ENCODE assay signal across 1 cellular context in the genomic region with DNA sequence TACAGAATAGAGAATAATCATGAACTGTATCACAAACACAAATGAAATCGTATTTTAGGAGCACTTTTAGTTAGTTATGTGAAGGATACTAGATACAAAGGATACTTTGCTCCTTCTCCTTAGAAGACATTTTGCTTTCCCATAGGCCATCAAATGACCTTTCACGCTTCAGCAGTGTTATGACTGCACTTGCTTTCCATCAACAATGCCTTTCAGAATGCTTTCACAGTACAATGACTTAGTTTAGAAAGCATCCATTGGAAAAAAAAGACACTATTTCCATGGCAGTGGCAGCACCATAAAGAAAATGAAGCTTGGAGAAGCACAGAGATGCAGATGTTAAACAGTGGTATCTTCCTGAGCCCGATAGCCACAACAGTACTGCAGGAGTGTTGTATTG.
TF ChIP-seq lines count a peak whose summit lies in the region.

No MANE protein-coding gene starts in this region.

TF ChIP-seq in GM23338, 12 proteins besides CTCF, POLR2A, EP300 and RAD21:
- TF ChIP-seq, protein P1, sequence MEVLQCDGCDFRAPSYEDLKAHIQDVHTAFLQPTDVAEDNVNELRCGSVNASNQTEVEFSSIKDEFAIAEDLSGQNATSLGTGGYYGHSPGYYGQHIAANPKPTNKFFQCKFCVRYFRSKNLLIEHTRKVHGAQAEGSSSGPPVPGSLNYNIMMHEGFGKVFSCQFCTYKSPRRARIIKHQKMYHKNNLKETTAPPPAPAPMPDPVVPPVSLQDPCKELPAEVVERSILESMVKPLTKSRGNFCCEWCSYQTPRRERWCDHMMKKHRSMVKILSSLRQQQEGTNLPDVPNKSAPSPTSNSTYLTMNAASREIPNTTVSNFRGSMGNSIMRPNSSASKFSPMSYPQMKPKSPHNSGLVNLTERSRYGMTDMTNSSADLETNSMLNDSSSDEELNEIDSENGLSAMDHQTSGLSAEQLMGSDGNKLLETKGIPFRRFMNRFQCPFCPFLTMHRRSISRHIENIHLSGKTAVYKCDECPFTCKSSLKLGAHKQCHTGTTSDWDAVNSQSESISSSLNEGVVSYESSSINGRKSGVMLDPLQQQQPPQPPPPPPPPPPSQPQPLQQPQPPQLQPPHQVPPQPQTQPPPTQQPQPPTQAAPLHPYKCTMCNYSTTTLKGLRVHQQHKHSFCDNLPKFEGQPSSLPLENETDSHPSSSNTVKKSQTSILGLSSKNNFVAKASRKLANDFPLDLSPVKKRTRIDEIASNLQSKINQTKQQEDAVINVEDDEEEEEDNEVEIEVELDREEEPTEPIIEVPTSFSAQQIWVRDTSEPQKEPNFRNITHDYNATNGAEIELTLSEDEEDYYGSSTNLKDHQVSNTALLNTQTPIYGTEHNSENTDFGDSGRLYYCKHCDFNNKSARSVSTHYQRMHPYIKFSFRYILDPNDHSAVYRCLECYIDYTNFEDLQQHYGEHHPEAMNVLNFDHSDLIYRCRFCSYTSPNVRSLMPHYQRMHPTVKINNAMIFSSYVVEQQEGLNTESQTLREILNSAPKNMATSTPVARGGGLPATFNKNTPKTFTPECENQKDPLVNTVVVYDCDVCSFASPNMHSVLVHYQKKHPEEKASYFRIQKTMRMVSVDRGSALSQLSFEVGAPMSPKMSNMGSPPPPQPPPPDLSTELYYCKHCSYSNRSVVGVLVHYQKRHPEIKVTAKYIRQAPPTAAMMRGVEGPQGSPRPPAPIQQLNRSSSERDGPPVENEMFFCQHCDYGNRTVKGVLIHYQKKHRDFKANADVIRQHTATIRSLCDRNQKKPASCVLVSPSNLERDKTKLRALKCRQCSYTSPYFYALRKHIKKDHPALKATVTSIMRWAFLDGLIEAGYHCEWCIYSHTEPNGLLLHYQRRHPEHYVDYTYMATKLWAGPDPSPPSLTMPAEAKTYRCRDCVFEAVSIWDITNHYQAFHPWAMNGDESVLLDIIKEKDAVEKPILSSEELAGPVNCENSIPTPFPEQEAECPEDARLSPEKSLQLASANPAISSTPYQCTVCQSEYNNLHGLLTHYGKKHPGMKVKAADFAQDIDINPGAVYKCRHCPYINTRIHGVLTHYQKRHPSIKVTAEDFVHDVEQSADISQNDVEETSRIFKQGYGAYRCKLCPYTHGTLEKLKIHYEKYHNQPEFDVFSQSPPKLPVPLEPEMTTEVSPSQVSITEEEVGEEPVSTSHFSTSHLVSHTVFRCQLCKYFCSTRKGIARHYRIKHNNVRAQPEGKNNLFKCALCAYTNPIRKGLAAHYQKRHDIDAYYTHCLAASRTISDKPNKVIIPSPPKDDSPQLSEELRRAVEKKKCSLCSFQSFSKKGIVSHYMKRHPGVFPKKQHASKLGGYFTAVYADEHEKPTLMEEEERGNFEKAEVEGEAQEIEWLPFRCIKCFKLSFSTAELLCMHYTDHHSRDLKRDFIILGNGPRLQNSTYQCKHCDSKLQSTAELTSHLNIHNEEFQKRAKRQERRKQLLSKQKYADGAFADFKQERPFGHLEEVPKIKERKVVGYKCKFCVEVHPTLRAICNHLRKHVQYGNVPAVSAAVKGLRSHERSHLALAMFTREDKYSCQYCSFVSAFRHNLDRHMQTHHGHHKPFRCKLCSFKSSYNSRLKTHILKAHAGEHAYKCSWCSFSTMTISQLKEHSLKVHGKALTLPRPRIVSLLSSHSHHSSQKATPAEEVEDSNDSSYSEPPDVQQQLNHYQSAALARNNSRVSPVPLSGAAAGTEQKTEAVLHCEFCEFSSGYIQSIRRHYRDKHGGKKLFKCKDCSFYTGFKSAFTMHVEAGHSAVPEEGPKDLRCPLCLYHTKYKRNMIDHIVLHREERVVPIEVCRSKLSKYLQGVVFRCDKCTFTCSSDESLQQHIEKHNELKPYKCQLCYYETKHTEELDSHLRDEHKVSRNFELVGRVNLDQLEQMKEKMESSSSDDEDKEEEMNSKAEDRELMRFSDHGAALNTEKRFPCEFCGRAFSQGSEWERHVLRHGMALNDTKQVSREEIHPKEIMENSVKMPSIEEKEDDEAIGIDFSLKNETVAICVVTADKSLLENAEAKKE (CRISPR knock-in tag; IDR thresholded peaks at IDR 0.05): no peak
- no peak for TF ChIP-seq NANOG (IDR thresholded peaks at IDR 0.05; ENCODE audit: borderline replicate concordance)
- no peak for TF ChIP-seq STAT1 (IDR thresholded peaks at IDR 0.05; ENCODE audit: unreplicated experiment)
- TF ChIP-seq, protein P2, sequence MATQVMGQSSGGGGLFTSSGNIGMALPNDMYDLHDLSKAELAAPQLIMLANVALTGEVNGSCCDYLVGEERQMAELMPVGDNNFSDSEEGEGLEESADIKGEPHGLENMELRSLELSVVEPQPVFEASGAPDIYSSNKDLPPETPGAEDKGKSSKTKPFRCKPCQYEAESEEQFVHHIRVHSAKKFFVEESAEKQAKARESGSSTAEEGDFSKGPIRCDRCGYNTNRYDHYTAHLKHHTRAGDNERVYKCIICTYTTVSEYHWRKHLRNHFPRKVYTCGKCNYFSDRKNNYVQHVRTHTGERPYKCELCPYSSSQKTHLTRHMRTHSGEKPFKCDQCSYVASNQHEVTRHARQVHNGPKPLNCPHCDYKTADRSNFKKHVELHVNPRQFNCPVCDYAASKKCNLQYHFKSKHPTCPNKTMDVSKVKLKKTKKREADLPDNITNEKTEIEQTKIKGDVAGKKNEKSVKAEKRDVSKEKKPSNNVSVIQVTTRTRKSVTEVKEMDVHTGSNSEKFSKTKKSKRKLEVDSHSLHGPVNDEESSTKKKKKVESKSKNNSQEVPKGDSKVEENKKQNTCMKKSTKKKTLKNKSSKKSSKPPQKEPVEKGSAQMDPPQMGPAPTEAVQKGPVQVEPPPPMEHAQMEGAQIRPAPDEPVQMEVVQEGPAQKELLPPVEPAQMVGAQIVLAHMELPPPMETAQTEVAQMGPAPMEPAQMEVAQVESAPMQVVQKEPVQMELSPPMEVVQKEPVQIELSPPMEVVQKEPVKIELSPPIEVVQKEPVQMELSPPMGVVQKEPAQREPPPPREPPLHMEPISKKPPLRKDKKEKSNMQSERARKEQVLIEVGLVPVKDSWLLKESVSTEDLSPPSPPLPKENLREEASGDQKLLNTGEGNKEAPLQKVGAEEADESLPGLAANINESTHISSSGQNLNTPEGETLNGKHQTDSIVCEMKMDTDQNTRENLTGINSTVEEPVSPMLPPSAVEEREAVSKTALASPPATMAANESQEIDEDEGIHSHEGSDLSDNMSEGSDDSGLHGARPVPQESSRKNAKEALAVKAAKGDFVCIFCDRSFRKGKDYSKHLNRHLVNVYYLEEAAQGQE (IDR thresholded peaks at IDR 0.05; ENCODE audit: unreplicated experiment): no peak
- no peak for TF ChIP-seq POLR2AphosphoS5 (IDR thresholded peaks at IDR 0.05; ENCODE audit: low read depth)
- TF ChIP-seq JUNB (IDR thresholded peaks at IDR 0.05; ENCODE audit: unreplicated experiment): no peak
- TF ChIP-seq EZH2 (IDR thresholded peaks at IDR 0.05; ENCODE audit: low read depth, unreplicated experiment): no peak
- no peak for TF ChIP-seq EZH2phosphoT487 (IDR thresholded peaks at IDR 0.05; ENCODE audit: unreplicated experiment)
- TF ChIP-seq ZNF114 (CRISPR knock-in tag; IDR thresholded peaks at IDR 0.05): no peak
- TF ChIP-seq CREB1 (CRISPR knock-in tag; IDR thresholded peaks at IDR 0.05; ENCODE audit: low read depth): no peak
- no peak for TF ChIP-seq ZNF331 (CRISPR knock-in tag; IDR thresholded peaks at IDR 0.05; ENCODE audit: low read depth)
- TF ChIP-seq, protein P3, sequence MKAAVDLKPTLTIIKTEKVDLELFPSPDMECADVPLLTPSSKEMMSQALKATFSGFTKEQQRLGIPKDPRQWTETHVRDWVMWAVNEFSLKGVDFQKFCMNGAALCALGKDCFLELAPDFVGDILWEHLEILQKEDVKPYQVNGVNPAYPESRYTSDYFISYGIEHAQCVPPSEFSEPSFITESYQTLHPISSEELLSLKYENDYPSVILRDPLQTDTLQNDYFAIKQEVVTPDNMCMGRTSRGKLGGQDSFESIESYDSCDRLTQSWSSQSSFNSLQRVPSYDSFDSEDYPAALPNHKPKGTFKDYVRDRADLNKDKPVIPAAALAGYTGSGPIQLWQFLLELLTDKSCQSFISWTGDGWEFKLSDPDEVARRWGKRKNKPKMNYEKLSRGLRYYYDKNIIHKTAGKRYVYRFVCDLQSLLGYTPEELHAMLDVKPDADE (IDR thresholded peaks at IDR 0.05): no peak
